ENCODE assay signal across 5 cellular contexts in the genomic region with DNA sequence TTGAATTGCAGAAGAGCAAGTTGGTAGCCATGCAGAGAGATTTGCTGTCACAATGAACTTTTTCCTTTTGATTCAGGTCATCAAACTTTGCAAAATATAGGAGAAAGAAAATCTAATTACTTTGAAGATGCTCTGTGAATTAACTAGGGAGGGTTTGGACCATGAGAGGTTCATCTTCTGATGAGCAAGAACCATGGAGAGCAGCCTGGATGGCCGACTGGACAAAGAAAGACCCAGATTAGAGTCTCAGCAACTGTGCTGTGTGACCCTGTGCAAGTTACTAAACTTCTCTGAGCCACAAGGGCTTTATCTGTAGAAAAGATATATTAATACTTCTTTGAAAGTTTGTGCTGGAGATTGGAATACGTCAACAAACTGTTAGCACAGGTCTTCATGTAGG.
A peak's percentile ranks its signal among the peaks of the same experiment; 100 is the strongest.
TF ChIP-seq lines count a peak whose summit lies in the region.

No MANE protein-coding gene starts in this region.

TF ChIP-seq in SK-N-SH, 30 proteins besides CTCF, POLR2A, EP300 and RAD21:
- TF ChIP-seq FOXJ3 (CRISPR knock-in tag; IDR thresholded peaks at IDR 0.05): no peak
- no peak for TF ChIP-seq NRF1 (IDR thresholded peaks at IDR 0.05; ENCODE audit: low read depth, low read length)
- TF ChIP-seq REST (IDR thresholded peaks at IDR 0.05; ENCODE audit: low read depth, low read length): peak; percentile 60

TF ChIP-seq in SK-N-SH treated with all-trans-retinoic acid at 6 μM for 48 hours, 23 proteins besides CTCF, POLR2A, EP300 and RAD21 (continues in another document):
- TF ChIP-seq GLIS3 (CRISPR knock-in tag; IDR thresholded peaks at IDR 0.05) (no peak), ZNF565 (CRISPR knock-in tag; conservative IDR thresholded peaks at IDR 0.05; ENCODE audit: low read depth) (no peak), ESRRG (CRISPR knock-in tag; IDR thresholded peaks at IDR 0.05) (no peak), POU6F1 (CRISPR knock-in tag; IDR thresholded peaks at IDR 0.05; ENCODE audit: borderline replicate concordance, low read depth) (no peak), ARNTL (CRISPR knock-in tag; IDR thresholded peaks at IDR 0.05; ENCODE audit: borderline replicate concordance, low read depth) (no peak), OSR1 (CRISPR knock-in tag; IDR thresholded peaks at IDR 0.05) (no peak), ZC3H10 (CRISPR knock-in tag; IDR thresholded peaks at IDR 0.05) (no peak), TSHZ2 (CRISPR knock-in tag; IDR thresholded peaks at IDR 0.05) (no peak), TOX (CRISPR knock-in tag; IDR thresholded peaks at IDR 0.05; ENCODE audit: borderline replicate concordance) (no peak)

TF ChIP-seq in A549, 52 proteins besides CTCF, POLR2A, EP300 and RAD21:
- TF ChIP-seq NR3C1 (IDR thresholded peaks at IDR 0.05): no peak
- TF ChIP-seq CEBPB (IDR thresholded peaks at IDR 0.05): no peak
- TF ChIP-seq KDM5A (IDR thresholded peaks at IDR 0.05): no peak
- no peak for TF ChIP-seq ZC3H11A (IDR thresholded peaks at IDR 0.05)
- TF ChIP-seq REST (IDR thresholded peaks at IDR 0.05): peak; percentile 46; the same call in 1 of the 2 replicates
- no peak for TF ChIP-seq BHLHE40 (IDR thresholded peaks at IDR 0.05; ENCODE audit: low read depth, low read length)
- peak; percentile 3 for TF ChIP-seq ZFP36 (IDR thresholded peaks at IDR 0.05; ENCODE audit: borderline replicate concordance, partially characterized antibody)

TF ChIP-seq in Ishikawa, 13 proteins besides CTCF, POLR2A, EP300 and RAD21:
- TF ChIP-seq REST (IDR thresholded peaks at IDR 0.05; ENCODE audit: low read depth): peak; percentile 37; the same call in 1 of the 2 replicates
- TF ChIP-seq, protein P1, sequence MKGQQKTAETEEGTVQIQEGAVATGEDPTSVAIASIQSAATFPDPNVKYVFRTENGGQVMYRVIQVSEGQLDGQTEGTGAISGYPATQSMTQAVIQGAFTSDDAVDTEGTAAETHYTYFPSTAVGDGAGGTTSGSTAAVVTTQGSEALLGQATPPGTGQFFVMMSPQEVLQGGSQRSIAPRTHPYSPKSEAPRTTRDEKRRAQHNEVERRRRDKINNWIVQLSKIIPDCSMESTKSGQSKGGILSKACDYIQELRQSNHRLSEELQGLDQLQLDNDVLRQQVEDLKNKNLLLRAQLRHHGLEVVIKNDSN (IDR thresholded peaks at IDR 0.05): no peak
TF ChIP-seq in Ishikawa: peak in this region for 1.

TF ChIP-seq in K562, 482 proteins besides CTCF, POLR2A, EP300 and RAD21:
- TF ChIP-seq ZNF561 (CRISPR knock-in tag; conservative IDR thresholded peaks at IDR 0.05) (no peak), PRMT5 (CRISPR knock-in tag; IDR thresholded peaks at IDR 0.05) (no peak), RBM25 (IDR thresholded peaks at IDR 0.05; ENCODE audit: low read depth, low read length, severe bottlenecking) (peak; percentile 72), ZFP36 (IDR thresholded peaks at IDR 0.05; ENCODE audit: low read depth, low read length, partially characterized antibody) (peak; percentile 15), RFX7 (CRISPR knock-in tag; IDR thresholded peaks at IDR 0.05) (no peak)
